22 cellular contexts compared by ENCODE assay signal in genomic region chr18:67549946-67550345, GRCh38. TPM values are rescaled to one million over a fixed set of nuclear protein-coding genes. Genes with fewer than 3 reads are reported as not detected.
"Had no signal": no experiment of that assay in that cellular context is flagged by ENCODE, and none has a peak within 500 bp of the region (broad histone marks: within the 10 kb centered on the region; RNA-seq: fewer than 3 reads in every experiment).

No MANE protein-coding gene starts in this region.

- ATAC-seq: effector memory CD8-positive, alpha-beta T cell; left ventricle myocardium superior had no signal

- H3K27me3 ChIP-seq: adrenal gland, cardiac muscle cell, neutrophil, right lobe of liver, transverse colon had no signal

- H3K27ac ChIP-seq: adrenal gland, cardiac muscle cell, coronary artery, neutrophil, right lobe of liver, transverse colon had no signal

- H3K4me1 ChIP-seq: adrenal gland, right lobe of liver, transverse colon had no signal

- H3K9me3 ChIP-seq: adrenal gland, neutrophil, right lobe of liver, transverse colon had no signal

- H3K36me3 ChIP-seq: adrenal gland, cardiac muscle cell, neutrophil, right lobe of liver, transverse colon had no signal

- H3K4me3 ChIP-seq: adrenal gland, cardiac muscle cell, coronary artery, right lobe of liver, transverse colon had no signal

- DNase-seq: activated CD4-positive, alpha-beta memory T cell treated with anti-CD3 and anti-CD28 coated beads for 36 hours; activated CD4-positive, alpha-beta T cell treated with anti-CD3 and anti-CD28 coated beads, Interleukin-2, amount 10 ng/mL, durations not matched to agents 24 days and 14 days; activated CD4-positive, CD25-positive, alpha-beta regulatory T cell treated with anti-CD3 and anti-CD28 coated beads, Interleukin-2, amount 50 U/mL, for 72 hours; activated CD8-positive, alpha-beta memory T cell treated with anti-CD3 and anti-CD28 coated beads, Interleukin-2, amount 50 U/mL, for 4 hours; activated effector memory CD4-positive, alpha-beta T cell treated with anti-CD3 and anti-CD28 coated beads, Interleukin-2, amount 50 U/mL, for 16 hours; activated naive CD4-positive, alpha-beta T cell treated with anti-CD3 and anti-CD28 coated beads for 36 hours; activated naive CD8-positive, alpha-beta T cell treated with anti-CD3 and anti-CD28 coated beads for 36 hours; activated T-cell treated with anti-CD3 and anti-CD28 coated beads, Interleukin-2, amount 50 U/mL, for 1 hour; adrenal gland; aorta; effector memory CD8-positive, alpha-beta T cell; left ventricle myocardium superior; naive B cell; nephron progenitor cell; right lobe of liver; stimulated activated CD4-positive, alpha-beta T cell treated with anti-CD3 and anti-CD28 coated beads, Interleukin-2, amount 100 ng/mL, for 48 hours; stimulated activated naive CD4-positive, alpha-beta T cell treated with Interleukin-2 at 50 U/mL for 16 hours; T1000; transverse colon had no signal

RNA-seq across cellular contexts. Expression of gene DSEL, which starts 33.4 kb away (rescaled TPM):
- total RNA-seq: activated CD4-positive, alpha-beta T cell treated with anti-CD3 and anti-CD28 coated beads, Interleukin-2, amount 10 ng/mL, durations not matched to agents 24 days and 14 days had no signal
